Comparison of ENCODE assay signal across 12 cellular contexts in genomic region chr6:41965429-41966213, GRCh38. TPM values are rescaled to one million over a fixed set of nuclear protein-coding genes. Genes with fewer than 3 reads are reported as not detected.
DNase-seq lines count a peak whose midpoint lies in the region; ATAC-seq and TF ChIP-seq lines count a peak whose summit lies in the region.
"Had no signal": no experiment of that assay in that cellular context is flagged by ENCODE, and none has a peak within 500 bp of the region (broad histone marks: within the 10 kb centered on the region; RNA-seq: fewer than 3 reads in every experiment).

No MANE protein-coding gene starts in this region.

- peak overlapping the region; percentile 92 for H2AK5ac ChIP-seq in IMR-90 (ENCODE audit: low read depth, low read length)

- no peak overlapping the region for H2AK9ac ChIP-seq in IMR-90 (replicated peaks; ENCODE audit: low read depth, low read length, poor library complexity)

- intact Hi-C loops in IMR-90 (cut with micrococcal nuclease) (no loop called here), Calu3 (cut with micrococcal nuclease; ENCODE audit: unreplicated experiment) (loop anchor here (2.0 kb wide), 1 partner anchor 23 kb away; no protein-coding TSS in a partner anchor), left lung (cut with DNase I) (no loop called here)

- H3K4ac ChIP-seq in IMR-90 (ENCODE audit: low read depth, low read length), result peak overlapping the region; percentile 81

- H2BK20ac ChIP-seq in IMR-90 (ENCODE audit: low read depth, low read length), result peak overlapping the region; percentile 90

- H2AFZ ChIP-seq in IMR-90 (replicated peaks; ENCODE audit: low read length, poor library complexity), result no peak overlapping the region

- TF ChIP-seq POLR2A in IMR-90 (IDR thresholded peaks at IDR 0.05; ENCODE audit: low read depth, low read length), result no peak

- H3K27ac Mint-ChIP-seq in endodermal cell (peak overlapping the region; percentile 79), Calu3 (ENCODE audit: unreplicated experiment) (no peak overlapping the region)
- H3K27ac Mint-ChIP-seq in naive thymus-derived CD8-positive, alpha-beta T cell, result peak overlapping the region in 9 of 10 donors; percentile 15 to 94 (median 74)
- H3K27ac Mint-ChIP-seq: dendritic cell treated with granulocyte-macrophage colony-stimulating factor and Interleukin-4, amounts not matched to agents 40 ng/mL and 50 ng/mL, for 4 days; T-helper 1 cell treated with Interleukin-12 subunit alpha and Interleukin-12 subunit beta and Interleukin-4 antibody, amounts not matched to agents 30 μg/mL and 1 μg/mL, for 36 hours had no signal

- POLR2A ChIA-PET in IMR-90 (lab: Charles Lee; ENCODE audit: unreplicated experiment), result no interaction called here
- POLR2A ChIA-PET in naive thymus-derived CD8-positive, alpha-beta T cell (lab: Charles Lee), result interaction anchor here (0.6 kb wide), 1 partner anchor 138 kb away, joined by 3 read pairs; no protein-coding TSS in a partner anchor

- H3K27me3 ChIP-seq in IMR-90 (ENCODE audit: control insufficient read depth, insufficient read depth, low read length) (no peaks in the 10 kb centered on the region), endodermal cell (ENCODE audit: control insufficient read depth, insufficient read depth, low read length, poor library complexity, severe bottlenecking) (no peaks in the 10 kb centered on the region), left lung (no peaks in the 10 kb centered on the region)
- H3K27me3 ChIP-seq: tibial artery had no signal

- no peaks in the 10 kb centered on the region for H3K9me3 ChIP-seq in IMR-90 (ENCODE audit: control insufficient read depth, insufficient read depth, low read length)
- H3K9me3 ChIP-seq in endodermal cell (ENCODE audit: control insufficient read depth, low read length), result no peaks in the 10 kb centered on the region
- H3K9me3 ChIP-seq in left lung, result no peaks in the 10 kb centered on the region
- H3K9me3 ChIP-seq: tibial artery had no signal

- dilution Hi-C loops in IMR-90 (cut with HindIII; ENCODE audit: low sequenced_read_pairs, unreplicated experiment), result no loop called here

- H4K91ac ChIP-seq in IMR-90 (ENCODE audit: insufficient read depth, low read depth, low read length), result peak overlapping the region; percentile 74

- peak overlapping the region; percentile 5 for H3K4me3 Mint-ChIP-seq in endodermal cell
- H3K4me3 Mint-ChIP-seq in naive thymus-derived CD8-positive, alpha-beta T cell, result peak overlapping the region in 4 of 10 donors; percentile 19 to 33 (median 21)
- no peak overlapping the region for H3K4me3 Mint-ChIP-seq in Calu3 (ENCODE audit: low read depth, unreplicated experiment)
- H3K4me3 Mint-ChIP-seq: dendritic cell treated with granulocyte-macrophage colony-stimulating factor and Interleukin-4, amounts not matched to agents 40 ng/mL and 50 ng/mL, for 4 days; T-helper 1 cell treated with Interleukin-12 subunit alpha and Interleukin-12 subunit beta and Interleukin-4 antibody, amounts not matched to agents 30 μg/mL and 1 μg/mL, for 36 hours had no signal

- H3K9ac ChIP-seq in IMR-90 (ENCODE audit: low read depth, low read length) (no peak overlapping the region), endodermal cell (ENCODE audit: extremely low read depth, low read length, poor library complexity, severe bottlenecking) (no peak overlapping the region)

- peak overlapping the region; percentile 49; the same call in 1 of the 2 replicates for H3K18ac ChIP-seq in IMR-90 (ENCODE audit: low read depth, low read length)

- no peak overlapping the region for H3K4me3 ChIP-seq in IMR-90 (ENCODE audit: insufficient read depth, low read depth, low read length)
- H3K4me3 ChIP-seq in endodermal cell (ENCODE audit: low read length), result no peak overlapping the region
- no peak overlapping the region for H3K4me3 ChIP-seq in left lung
- H3K4me3 ChIP-seq: tibial artery had no signal

- H3K9me1 ChIP-seq in IMR-90 (ENCODE audit: insufficient read depth, low read length), result peaks cover 23% of the 10 kb centered on the region

- H2BK5ac ChIP-seq in IMR-90 (ENCODE audit: low read depth, low read length, poor library complexity, severe bottlenecking), result no peak overlapping the region

- H4K20me1 ChIP-seq in IMR-90 (ENCODE audit: insufficient read depth, low read length), result no peaks in the 10 kb centered on the region

- no peak overlapping the region for H3K4me2 ChIP-seq in IMR-90 (ENCODE audit: low read depth, low read length)

- H3K9me3 Mint-ChIP-seq in endodermal cell (no peaks in the 10 kb centered on the region), Calu3 (ENCODE audit: low read depth, unreplicated experiment) (no peaks in the 10 kb centered on the region)
- no peaks in the 10 kb centered on the region for H3K9me3 Mint-ChIP-seq in naive thymus-derived CD8-positive, alpha-beta T cell
- H3K9me3 Mint-ChIP-seq: dendritic cell treated with granulocyte-macrophage colony-stimulating factor and Interleukin-4, amounts not matched to agents 40 ng/mL and 50 ng/mL, for 4 days; T-helper 1 cell treated with Interleukin-12 subunit alpha and Interleukin-12 subunit beta and Interleukin-4 antibody, amounts not matched to agents 30 μg/mL and 1 μg/mL, for 36 hours had no signal

- DNase-seq in Daoy (ENCODE audit: low read depth) (peak; percentile 25), IMR-90 (no peak), endodermal cell (peak; percentile 92), Calu3 (no peak), left lung (no peak), GM19240 (ENCODE audit: insufficient read length, low spot score) (no peak), GM03348 (ENCODE audit: low spot score) (no peak)
- no peak for DNase-seq in naive thymus-derived CD8-positive, alpha-beta T cell
- DNase-seq: small intestine had no signal

- WGBS in IMR-90 (ENCODE audit: extremely low coverage in 2 of 2, insufficient read length in 1 of 2), 2 experiments, result 100% methylated on average over 1 of the region's 11 CpGs; no CpG with 5 or more reads in 1 of the 2 experiments
- 18 to 31% methylated on average over 10 to 11 of the region's 11 CpGs for WGBS in endodermal cell (ENCODE audit: insufficient coverage in 1 of 2, insufficient read length in 1 of 2), 2 experiments

- CTCF ChIA-PET in IMR-90 (lab: Yijun Ruan, JAX), result no interaction called here
- CTCF ChIA-PET in Calu3 (lab: Charles Lee), result interaction anchor here (0.8 to 1.0 kb wide), 2 partner anchors 29 to 198 kb away, joined by 3 read pairs; no protein-coding TSS in a partner anchor

- H3K4me1 Mint-ChIP-seq in endodermal cell (peaks cover 18% of the 10 kb centered on the region), Calu3 (ENCODE audit: low read depth, unreplicated experiment) (peaks cover 32% of the 10 kb centered on the region)
- peaks cover 44 to 90% (median 88%) of the 10 kb centered on the region in 4 donors for H3K4me1 Mint-ChIP-seq in naive thymus-derived CD8-positive, alpha-beta T cell

- peaks cover 12% of the 10 kb centered on the region for H3K4me1 ChIP-seq in IMR-90 (ENCODE audit: control insufficient read depth, insufficient read depth, low read length)
- no peaks in the 10 kb centered on the region for H3K4me1 ChIP-seq in endodermal cell (ENCODE audit: control insufficient read depth, insufficient read depth, low read length)
- H3K4me1 ChIP-seq in left lung, result peaks cover 7 to 38% of the 10 kb centered on the region in 2 donors
- H3K4me1 ChIP-seq: tibial artery had no signal

- no TSS peak for BruUV-seq in IMR-90 (replicated peaks; lab: Mats Ljungman, UMichigan)
- no TSS peak for BruUV-seq in Calu3 (replicated peaks; lab: Mats Ljungman, UMichigan)

- H3K36me3 Mint-ChIP-seq in endodermal cell (ENCODE audit: low read depth) (no peaks in the 10 kb centered on the region), Calu3 (ENCODE audit: insufficient read depth, unreplicated experiment) (peaks cover 6% of the 10 kb centered on the region)
- H3K36me3 Mint-ChIP-seq in naive thymus-derived CD8-positive, alpha-beta T cell, result peaks cover 0 to 83% (median 4%) of the 10 kb centered on the region in 3 donors

- H3K14ac ChIP-seq in IMR-90 (replicated peaks; ENCODE audit: low read depth, low read length), result peak overlapping the region; percentile 69; the same call in 1 of the 2 replicates

- TF ChIP-seq RAD21 in IMR-90 (IDR thresholded peaks at IDR 0.05; ENCODE audit: low read length), result no peak

- peak overlapping the region; percentile 88; the same call in 2 of the 3 replicates for H2BK15ac ChIP-seq in IMR-90 (ENCODE audit: low read depth, low read length)

- H3K27ac ChIP-seq in IMR-90 (ENCODE audit: insufficient read depth, low read length), result no peak overlapping the region
- H3K27ac ChIP-seq in endodermal cell (ENCODE audit: low read depth, low read length), result peak overlapping the region; percentile 66
- no peak overlapping the region for H3K27ac ChIP-seq in left lung
- H3K27ac ChIP-seq: tibial artery had no signal

- H3K27me3 Mint-ChIP-seq in endodermal cell (ENCODE audit: insufficient read depth), result peaks cover 4% of the 10 kb centered on the region
- no peaks in the 10 kb centered on the region for H3K27me3 Mint-ChIP-seq in naive thymus-derived CD8-positive, alpha-beta T cell
- no peaks in the 10 kb centered on the region for H3K27me3 Mint-ChIP-seq in Calu3 (ENCODE audit: unreplicated experiment)

- no peak for TF ChIP-seq CTCF in IMR-90 (conservative IDR thresholded peaks at IDR 0.05; ENCODE audit: low read depth, low read length)
- TF ChIP-seq CTCF in endodermal cell (conservative IDR thresholded peaks at IDR 0.05), result no peak
- TF ChIP-seq CTCF in Calu3 (IDR thresholded peaks at IDR 0.05; ENCODE audit: unreplicated experiment), result no peak
- no peak for TF ChIP-seq CTCF in left lung (IDR thresholded peaks at IDR 0.05)

- H3K56ac ChIP-seq in IMR-90 (ENCODE audit: extremely low read depth, insufficient read depth, low read length), result no peak overlapping the region

- H4K8ac ChIP-seq in IMR-90 (ENCODE audit: low read depth in 2 of 2, low read length in 2 of 2), result peak overlapping the region; percentile 35 to 59; a peak in 2 of 4 replicates

- peak overlapping the region; percentile 64 for H3K23ac ChIP-seq in IMR-90 (ENCODE audit: low read depth, low read length)

- no peak for ATAC-seq in IMR-90 (ENCODE audit: low read depth)
- no peak for ATAC-seq in naive thymus-derived CD8-positive, alpha-beta T cell
- no peak for ATAC-seq in left lung

- peak overlapping the region; percentile 88 for H2BK120ac ChIP-seq in IMR-90 (ENCODE audit: low read depth, low read length)

- no peaks in the 10 kb centered on the region for H3K79me1 ChIP-seq in IMR-90 (ENCODE audit: low read depth in 1 of 2, low read length in 2 of 2)

- H4K5ac ChIP-seq in IMR-90 (ENCODE audit: low read depth, low read length), result peak overlapping the region; percentile 53; the same call in 1 of the 2 replicates

- H3K36me3 ChIP-seq in IMR-90 (ENCODE audit: control insufficient read depth, insufficient read depth, low read length) (no peaks in the 10 kb centered on the region), endodermal cell (ENCODE audit: control insufficient read depth, insufficient read depth, low read length) (no peaks in the 10 kb centered on the region), left lung (no peaks in the 10 kb centered on the region)
- H3K36me3 ChIP-seq: tibial artery had no signal

- in situ Hi-C loops in IMR-90 (cut with MboI; ENCODE audit: low sequenced_read_pairs), result no loop called here

RNA-seq across cellular contexts. Expression of gene CCND3, which starts 24.0 kb away (rescaled TPM):
- 43.3 and 51.6 TPM in 2 replicates for total RNA-seq in Daoy (2014; rRNA removed; shearing (Covaris generic))
- 19.2 and 19.4 TPM in 2 replicates for total RNA-seq in IMR-90 (2012; rRNA removed)
- polyA plus RNA-seq in IMR-90 (2012; rRNA removed), result 61.9 and 63.8 TPM in 2 replicates
- polyA plus RNA-seq in IMR-90 (2012; cell fraction: cytosol; rRNA removed), result 61.9 and 75.8 TPM in 2 replicates
- 36.5 and 73.0 TPM in 2 replicates for polyA plus RNA-seq in IMR-90 (2012; cell fraction: nucleus; rRNA removed; ENCODE audit: low replicate concordance)
- total RNA-seq in endodermal cell, result 10 to 100 TPM in 1 of 2 donors, 1 to 10 TPM in 1; 8.5 to 11.7 TPM
- polyA plus RNA-seq in endodermal cell (2013, experiment 1 of 2), result 16.0 TPM
- 15.9 TPM for polyA plus RNA-seq in endodermal cell (2013, experiment 2 of 2)
- total RNA-seq in naive thymus-derived CD8-positive, alpha-beta T cell, result 100 to 1,000 TPM; 282 to 291 TPM
- 100 to 1,000 TPM; 519 to 765 (median 628) TPM for polyA plus RNA-seq in naive thymus-derived CD8-positive, alpha-beta T cell
- 77.4 and 90.4 TPM in 2 replicates for total RNA-seq in Calu3 (2022)
- 100 to 1,000 TPM; 148 to 153 TPM for total RNA-seq in left lung

RNA-seq across cellular contexts. Expression of gene BYSL, which starts 44.3 kb away (rescaled TPM):
- total RNA-seq in Daoy (2014; rRNA removed; shearing (Covaris generic)), result 35.4 and 42.4 TPM in 2 replicates
- total RNA-seq in IMR-90 (2012; rRNA removed) (25.3 and 26.7 TPM in 2 replicates), endodermal cell (10 to 100 TPM; 29.4 to 36.3 TPM), Calu3 (2022) (51.7 and 55.6 TPM in 2 replicates), left lung (10 to 100 TPM; 12.6 to 23.4 TPM)
- polyA plus RNA-seq in IMR-90 (2012; rRNA removed), result 35.5 and 36.3 TPM in 2 replicates
- 23.5 and 24.9 TPM in 2 replicates for polyA plus RNA-seq in IMR-90 (2012; cell fraction: cytosol; rRNA removed)
- 29.1 and 39.6 TPM in 2 replicates for polyA plus RNA-seq in IMR-90 (2012; cell fraction: nucleus; rRNA removed; ENCODE audit: low replicate concordance)
- 35.8 TPM for polyA plus RNA-seq in endodermal cell (2013, experiment 1 of 2)
- polyA plus RNA-seq in endodermal cell (2013, experiment 2 of 2), result 29.1 TPM
- 1 to 10 TPM; 5.3 to 7.6 TPM for total RNA-seq in naive thymus-derived CD8-positive, alpha-beta T cell
- polyA plus RNA-seq in naive thymus-derived CD8-positive, alpha-beta T cell, result 1 to 10 TPM; 3.5 to 7.5 (median 4.9) TPM

RNA-seq across cellular contexts. Expression of gene MED20, which starts 44.7 kb away (rescaled TPM):
- total RNA-seq in Daoy (2014; rRNA removed; shearing (Covaris generic)), result 32.1 and 45.1 TPM in 2 replicates
- total RNA-seq in IMR-90 (2012; rRNA removed), result 35.6 and 38.2 TPM in 2 replicates
- 22.0 and 24.8 TPM in 2 replicates for polyA plus RNA-seq in IMR-90 (2012; rRNA removed)
- polyA plus RNA-seq in IMR-90 (2012; cell fraction: cytosol; rRNA removed), result 16.4 and 20.3 TPM in 2 replicates
- 14.3 and 22.5 TPM in 2 replicates for polyA plus RNA-seq in IMR-90 (2012; cell fraction: nucleus; rRNA removed; ENCODE audit: low replicate concordance)
- 10 to 100 TPM; 27.4 to 38.4 TPM for total RNA-seq in endodermal cell
- 24.3 TPM for polyA plus RNA-seq in endodermal cell (2013, experiment 1 of 2)
- polyA plus RNA-seq in endodermal cell (2013, experiment 2 of 2), result 22.4 TPM
- total RNA-seq in naive thymus-derived CD8-positive, alpha-beta T cell, result 10 to 100 TPM in 1 of 2 experiments, 1 to 10 TPM in 1; 8.8 to 12.5 TPM
- 1 to 10 TPM; 2.8 to 5.1 (median 4.3) TPM for polyA plus RNA-seq in naive thymus-derived CD8-positive, alpha-beta T cell
- 28.0 and 29.8 TPM in 2 replicates for total RNA-seq in Calu3 (2022)
- total RNA-seq in left lung, result 10 to 100 TPM; 19.7 to 26.9 TPM

Comparison
In these comparisons a context has a peak if more than half of its experiments do, and no peak if none do; other contexts are left out.
1. DNase-seq: peak in Daoy (single experiment) and endodermal cell (single experiment); none in IMR-90 (single experiment), naive thymus-derived CD8-positive, alpha-beta T cell (0 of 10), Calu3 (single experiment), left lung (0 of 2), GM19240 (single experiment) and GM03348 (single experiment).